In the genomic region with DNA sequence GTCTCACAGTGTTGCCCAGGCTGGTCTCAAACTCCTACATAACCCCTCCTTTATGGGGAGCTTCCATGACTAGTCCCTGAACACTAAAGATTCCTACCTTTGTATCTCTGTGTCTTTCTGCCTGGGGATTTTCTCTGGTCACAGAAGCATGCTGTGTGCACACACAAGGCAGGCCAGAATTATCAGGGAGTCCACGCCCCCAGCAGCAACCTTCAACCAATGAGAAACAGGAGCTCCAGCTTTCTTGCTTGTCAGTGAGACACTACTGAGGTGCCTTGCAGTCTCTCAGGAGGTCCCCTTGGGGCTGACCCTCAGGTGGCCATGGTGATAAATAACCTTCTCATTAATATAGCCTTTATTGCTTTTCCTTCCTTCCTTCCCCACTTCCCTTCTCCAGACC, we compare ENCODE assay signal across 23 cellular contexts.
"Had no signal": no experiment of that assay in that cellular context is flagged by ENCODE, and none has a peak within 500 bp of the region (broad histone marks: within the 10 kb centered on the region; RNA-seq: fewer than 3 reads in every experiment).

No MANE protein-coding gene starts in this region.

- FAIRE-seq: frontal cortex, keratinocyte had no signal

- DNase-seq: cortex of kidney; effector memory CD8-positive, alpha-beta T cell; head of caudate nucleus; left ventricle myocardium superior; mesenchymal stem cell; midbrain; naive thymus-derived CD4-positive, alpha-beta T cell; nucleus accumbens; stimulated activated CD4-positive, alpha-beta T cell treated with anti-CD3 and anti-CD28 coated beads, Interleukin-12 subunit alpha, Interleukin-12 subunit beta, amount 100 ng/mL, for 4 hours; stimulated activated CD4-positive, alpha-beta T cell treated with anti-CD3 and anti-CD28 coated beads, Interleukin-1b, Interleukin-23, amount 100 ng/mL, for 48 hours; stimulated activated CD4-positive, alpha-beta T cell treated with anti-CD3 and anti-CD28 coated beads, Interleukin-4, amount 100 ng/mL, for 24 hours; stimulated activated naive CD4-positive, alpha-beta T cell treated with Interleukin-2 at 50 U/mL for 16 hours; stomach; thyroid gland; trophoblast cell had no signal

- ATAC-seq: effector memory CD8-positive, alpha-beta T cell; left ventricle myocardium superior; naive thymus-derived CD4-positive, alpha-beta T cell; sciatic nerve; stimulated activated effector memory CD8-positive, alpha-beta T cell treated with anti-CD3 and anti-CD28 coated beads, Interleukin-12 subunit alpha, Interleukin-12 subunit beta, amount 100 ng/mL, for 72 hours had no signal

- H3K27ac ChIP-seq: prostate gland, right atrium auricular region, stomach, thyroid gland had no signal

- H3K36me3 ChIP-seq: prostate gland, right atrium auricular region, stomach, thyroid gland had no signal

- H3K4me2 ChIP-seq: smooth muscle cell had no signal

- H3K4me1 ChIP-seq: prostate gland, thyroid gland had no signal

- H3K27me3 ChIP-seq: right atrium auricular region, stomach, thyroid gland had no signal

- H3K9me3 ChIP-seq: prostate gland, right atrium auricular region, stomach, thyroid gland had no signal

- H3K4me3 ChIP-seq: lung, prostate gland, right atrium auricular region, smooth muscle cell, stomach, thyroid gland had no signal
